Comparison of ENCODE assay signal across 12 cellular contexts in the genomic region with DNA sequence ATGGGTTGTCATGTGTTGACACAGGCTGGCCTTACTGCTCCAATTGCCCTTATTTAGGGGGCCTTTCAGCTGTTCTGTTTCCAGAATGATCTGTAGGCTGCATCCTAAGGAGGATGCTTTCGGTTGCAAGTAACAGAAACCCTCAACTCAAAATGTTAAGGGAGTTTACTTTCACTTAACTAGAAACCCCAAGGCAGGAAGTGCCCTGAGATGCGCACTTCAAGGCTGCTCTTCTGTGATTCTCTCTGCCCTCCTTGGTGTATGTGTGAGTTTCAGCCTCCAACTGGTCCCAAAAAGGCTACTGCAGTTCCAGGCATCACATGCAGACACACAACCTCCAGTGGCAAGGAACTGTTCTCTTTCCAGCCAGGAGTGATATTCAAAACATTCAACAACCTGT.
DNase-seq lines count a peak whose midpoint lies in the region; ATAC-seq and TF ChIP-seq lines count a peak whose summit lies in the region.
"Had no signal": no experiment of that assay in that cellular context is flagged by ENCODE, and none has a peak within 500 bp of the region (broad histone marks: within the 10 kb centered on the region; RNA-seq: fewer than 3 reads in every experiment).

No MANE protein-coding gene starts in this region.

- no peak overlapping the region for H3K4me3 Mint-ChIP-seq in stimulated activated naive CD8-positive, alpha-beta T cell treated with anti-CD3 and anti-CD28 coated beads, Interleukin-15, amount 100 ng/mL, for 72 hours
- no peak overlapping the region for H3K4me3 Mint-ChIP-seq in H9
- no peak overlapping the region for H3K4me3 Mint-ChIP-seq in activated CD8-positive, alpha-beta T cell treated with anti-CD3 and anti-CD28 coated beads for 36 hours
- H3K4me3 Mint-ChIP-seq: HFFc6 had no signal

- H3K27ac Mint-ChIP-seq in stimulated activated naive CD8-positive, alpha-beta T cell treated with anti-CD3 and anti-CD28 coated beads, Interleukin-15, amount 100 ng/mL, for 72 hours: no peak overlapping the region
- H3K27ac Mint-ChIP-seq in H9: no peak overlapping the region
- no peak overlapping the region for H3K27ac Mint-ChIP-seq in activated CD8-positive, alpha-beta T cell treated with anti-CD3 and anti-CD28 coated beads for 36 hours
- H3K27ac Mint-ChIP-seq: HFFc6 had no signal

- no peaks in the 10 kb centered on the region for H4K20me1 ChIP-seq in H9 (ENCODE audit: control insufficient read depth, insufficient read depth, insufficient read length)

- CTCF ChIA-PET in activated CD8-positive, alpha-beta T cell treated with anti-CD3 and anti-CD28 coated beads for 36 hours (lab: Charles Lee): no interaction called here

- H4K5ac ChIP-seq in H9 (ENCODE audit: insufficient read length, low read depth, low read length): no peak overlapping the region

- H4K8ac ChIP-seq in H9 (replicated peaks; ENCODE audit: insufficient read length, low read depth, low read length): no peak overlapping the region

- peak; percentile 43 for ATAC-seq in stimulated activated naive CD8-positive, alpha-beta T cell treated with anti-CD3 and anti-CD28 coated beads, Interleukin-15, amount 100 ng/mL, for 72 hours
- no peak for ATAC-seq in stimulated activated naive CD8-positive, alpha-beta T cell treated with anti-CD3 and anti-CD28 coated beads, Interleukin-15, Interleukin-2, amounts not matched to agents 100 U/mL and 50 U/mL, for 24 hours
- ATAC-seq in activated CD8-positive, alpha-beta T cell treated with anti-CD3 and anti-CD28 coated beads for 36 hours: peak; percentile 42
- ATAC-seq: A549, HepG2 had no signal

- no peak overlapping the region for H3K56ac ChIP-seq in H9 (ENCODE audit: insufficient read length, low read depth, low read length)

- intact Hi-C loops in activated CD8-positive, alpha-beta T cell treated with anti-CD3 and anti-CD28 coated beads for 36 hours (cut with micrococcal nuclease): no loop called here
- intact Hi-C loops in lower leg skin (cut with DNase I; ENCODE audit: low total_unique reads): no loop called here

- no peak overlapping the region for H3K4me2 ChIP-seq in H9 (ENCODE audit: insufficient read depth, insufficient read length, low read length)
- H3K4me2 ChIP-seq: A549 had no signal

- no peak overlapping the region for H3T11ph ChIP-seq in H9 (ENCODE audit: low read length)

- peak overlapping the region; percentile 23 for H3K27ac ChIP-seq in H9 (ENCODE audit: insufficient read length, low read depth, low read length)
- H3K27ac ChIP-seq: A549 had no signal

- H4K91ac ChIP-seq in H9 (ENCODE audit: insufficient read length, low read depth, low read length): no peak overlapping the region

- no peak overlapping the region for H2BK15ac ChIP-seq in H9 (ENCODE audit: low read depth, low read length)

- no peak overlapping the region for H2BK5ac ChIP-seq in H9 (ENCODE audit: insufficient read length, low read length)

- H3K18ac ChIP-seq in H9 (ENCODE audit: insufficient read length, low read depth, low read length): no peak overlapping the region

- no peak overlapping the region for H2BK120ac ChIP-seq in H9 (ENCODE audit: low read depth, low read length, poor library complexity, severe bottlenecking)

- H3K4me3 ChIP-seq in lower leg skin (ENCODE audit: low read depth, poor library complexity, severe bottlenecking): no peak overlapping the region
- H3K4me3 ChIP-seq: A549 had no signal

- no peak overlapping the region for H2AK5ac ChIP-seq in H9 (ENCODE audit: insufficient read length, low read length)

- no peak overlapping the region for H2AFZ ChIP-seq in H9 (ENCODE audit: low read length)

- H2BK20ac ChIP-seq in H9 (ENCODE audit: low read depth, low read length, poor library complexity, severe bottlenecking): no peak overlapping the region

- H3K36me3 Mint-ChIP-seq in H9 (ENCODE audit: insufficient read depth in 1 of 3, low read depth in 3 of 3): peaks cover 6 to 17% (median 6%) of the 10 kb centered on the region in 3 experiments; a peak in 6 of 7 replicates
- H3K36me3 Mint-ChIP-seq in activated CD8-positive, alpha-beta T cell treated with anti-CD3 and anti-CD28 coated beads for 36 hours (ENCODE audit: low read depth): no peaks in the 10 kb centered on the region

- TF ChIP-seq CTCF in H9 (conservative IDR thresholded peaks at IDR 0.05) (no peak), lower leg skin (IDR thresholded peaks at IDR 0.05) (no peak)
- TF ChIP-seq CTCF in activated CD8-positive, alpha-beta T cell treated with anti-CD3 and anti-CD28 coated beads for 36 hours (IDR thresholded peaks at IDR 0.05): no peak

- H3K4ac ChIP-seq in H9 (ENCODE audit: low read depth, low read length): peak overlapping the region; percentile 50; the same call in 1 of the 2 replicates

- H3K9me3 Mint-ChIP-seq in stimulated activated naive CD8-positive, alpha-beta T cell treated with anti-CD3 and anti-CD28 coated beads, Interleukin-15, amount 100 ng/mL, for 72 hours: peaks cover 0 to 9% of the 10 kb centered on the region in 2 donors
- H3K9me3 Mint-ChIP-seq in H9: peaks cover 78 to 89% of the 10 kb centered on the region in 2 experiments
- peaks cover 4% of the 10 kb centered on the region for H3K9me3 Mint-ChIP-seq in activated CD8-positive, alpha-beta T cell treated with anti-CD3 and anti-CD28 coated beads for 36 hours
- H3K9me3 Mint-ChIP-seq: HFFc6 had no signal

- H3K9me3 ChIP-seq in H9 (ENCODE audit: control insufficient read depth, low read depth, low read length): no peaks in the 10 kb centered on the region
- H3K9me3 ChIP-seq: A549 had no signal

- H3K79me2 ChIP-seq in H9 (ENCODE audit: insufficient read depth, low read length): no peaks in the 10 kb centered on the region

- H3K14ac ChIP-seq in H9 (ENCODE audit: insufficient read depth, low read length): no peak overlapping the region

- no peak overlapping the region for H3K23ac ChIP-seq in H9 (ENCODE audit: insufficient read length, low read depth, low read length)

- peaks cover 4% of the 10 kb centered on the region for H3K4me1 Mint-ChIP-seq in stimulated activated naive CD8-positive, alpha-beta T cell treated with anti-CD3 and anti-CD28 coated beads, Interleukin-15, amount 100 ng/mL, for 72 hours
- peaks cover 13 to 20% of the 10 kb centered on the region in 2 experiments for H3K4me1 Mint-ChIP-seq in H9
- peaks cover 11% of the 10 kb centered on the region for H3K4me1 Mint-ChIP-seq in activated CD8-positive, alpha-beta T cell treated with anti-CD3 and anti-CD28 coated beads for 36 hours (ENCODE audit: low read depth)

- TF ChIP-seq POLR2A in lower leg skin (IDR thresholded peaks at IDR 0.05): no peak

- no peaks in the 10 kb centered on the region for H3K27me3 ChIP-seq in H9 (ENCODE audit: insufficient read depth, low read length)

- POLR2A ChIA-PET in activated CD8-positive, alpha-beta T cell treated with anti-CD3 and anti-CD28 coated beads for 36 hours (lab: Charles Lee): no interaction called here

- H3K23me2 ChIP-seq in H9 (ENCODE audit: insufficient read length, low read depth, low read length, poor library complexity, severe bottlenecking): no peaks in the 10 kb centered on the region

- peaks cover 9% of the 10 kb centered on the region; the same call in 1 of the 2 replicates for H3K4me1 ChIP-seq in H9 (ENCODE audit: insufficient read depth, low read length)
- H3K4me1 ChIP-seq: A549 had no signal

- H3K79me1 ChIP-seq in H9 (ENCODE audit: insufficient read depth, low read depth, low read length, poor library complexity, severe bottlenecking): no peaks in the 10 kb centered on the region

- WGBS in H9 (ENCODE audit: extremely low coverage, insufficient read length, low lambda C conversion rate): no CpG with 5 or more reads among the region's 2 CpGs
- WGBS in lower leg skin, 2 donors: 82 to 100% methylated on average over 2 of the region's 2 CpGs

- no peaks in the 10 kb centered on the region for H3K27me3 Mint-ChIP-seq in stimulated activated naive CD8-positive, alpha-beta T cell treated with anti-CD3 and anti-CD28 coated beads, Interleukin-15, amount 100 ng/mL, for 72 hours
- peaks cover 6% of the 10 kb centered on the region for H3K27me3 Mint-ChIP-seq in H9 (ENCODE audit: low read depth)
- H3K27me3 Mint-ChIP-seq in activated CD8-positive, alpha-beta T cell treated with anti-CD3 and anti-CD28 coated beads for 36 hours: no peaks in the 10 kb centered on the region

- H2BK12ac ChIP-seq in H9 (ENCODE audit: insufficient read length, low read depth, low read length): no peak overlapping the region

- DNase-seq in stimulated activated naive CD8-positive, alpha-beta T cell treated with anti-CD3 and anti-CD28 coated beads, Interleukin-15, amount 100 ng/mL, for 72 hours: no peak
- DNase-seq in stimulated activated naive CD8-positive, alpha-beta T cell treated with anti-CD3 and anti-CD28 coated beads, Interleukin-15, Interleukin-2, amounts not matched to agents 100 U/mL and 50 U/mL, for 24 hours: no peak
- DNase-seq in H9: no peak
- DNase-seq in activated CD8-positive, alpha-beta T cell treated with anti-CD3 and anti-CD28 coated beads for 36 hours: no peak
- DNase-seq in OCI-M2 (lab: John Stamatoyannopoulos, UW; ENCODE audit: unreplicated experiment): no peak
- DNase-seq in NCI-H2171 (lab: John Stamatoyannopoulos, UW): no peak
- DNase-seq in lower leg skin (ENCODE audit: low spot score in 2 of 2): no peak
- DNase-seq: GOT3, HCEC 1CT, HFFc6 had no signal

- H3K9ac ChIP-seq in H9 (ENCODE audit: extremely low read depth, insufficient read length, low read length): no peak overlapping the region
